ENCODE assay signal across 36 cellular contexts in genomic region chr15:89613031-89613430, GRCh38.
"Had no signal": no experiment of that assay in that cellular context is flagged by ENCODE, and none has a peak within 500 bp of the region (broad histone marks: within the 10 kb centered on the region; RNA-seq: fewer than 3 reads in every experiment).

No MANE protein-coding gene starts in this region.

- H3K4me1 Mint-ChIP-seq: activated B cell treated with CpG ODN at 0.5 μM for 24 hours; activated naive CD4-positive, alpha-beta T cell treated with anti-CD3 and anti-CD28 coated beads, Interleukin-2, amount 50 U/mL, for 24 hours; activated naive CD8-positive, alpha-beta T cell treated with anti-CD3 and anti-CD28 coated beads, Interleukin-2, amount 10 ng/mL, durations not matched to agents 7 days and 5 days; T-helper 17 cell had no signal

- DNase-seq: activated B cell treated with CpG ODN at 0.5 μM for 24 hours; activated CD4-positive, alpha-beta memory T cell treated with anti-CD3 and anti-CD28 coated beads, Interleukin-2, amount 10 ng/mL, durations not matched to agents 7 days and 5 days; activated CD4-positive, alpha-beta T cell treated with anti-CD3 and anti-CD28 coated beads for 48 hours; activated CD4-positive, alpha-beta T cell treated with anti-CD3 and anti-CD28 coated beads, Interleukin-2, amount 50 U/mL, for 4 hours; activated CD8-positive, alpha-beta memory T cell treated with anti-CD3 and anti-CD28 coated beads, Interleukin-2, amount 50 U/mL, for 48 hours; activated effector memory CD4-positive, alpha-beta T cell treated with Interleukin-2 at 50 U/mL for 16 hours; activated naive CD4-positive, alpha-beta T cell treated with anti-CD3 and anti-CD28 coated beads for 36 hours; activated naive CD8-positive, alpha-beta T cell treated with anti-CD3 and anti-CD28 coated beads, Interleukin-2, amount 10 ng/mL, durations not matched to agents 7 days and 5 days; activated T-cell treated with anti-CD3 and anti-CD28 coated beads for 4 hours; activated T-cell treated with anti-CD3 and anti-CD28 coated beads, Interleukin-2, amount 50 U/mL, for 24 hours; activated T-cell treated with anti-CD3 and anti-CD28 coated beads, Interleukin-2, amount 50 U/mL, for 72 hours; amniotic stem cell; anterior cingulate cortex; brain microvascular endothelial cell; caudate nucleus; cortex of kidney; dermis blood vessel endothelial cell; effector CD4-positive, alpha-beta T cell; effector memory CD8-positive, alpha-beta T cell; esophagus squamous epithelium; foreskin melanocyte; heart right ventricle; T-helper 1 cell; T-helper 17 cell; T1000; WERI-Rb-1 had no signal

- H3K4me3 Mint-ChIP-seq: activated B cell treated with CpG ODN at 0.5 μM for 24 hours; activated CD4-positive, alpha-beta memory T cell treated with anti-CD3 and anti-CD28 coated beads, Interleukin-2, amount 10 ng/mL, durations not matched to agents 7 days and 5 days; activated naive CD4-positive, alpha-beta T cell treated with anti-CD3 and anti-CD28 coated beads for 36 hours; activated naive CD4-positive, alpha-beta T cell treated with anti-CD3 and anti-CD28 coated beads, Interleukin-2, amount 50 U/mL, for 24 hours; activated naive CD8-positive, alpha-beta T cell treated with anti-CD3 and anti-CD28 coated beads, Interleukin-2, amount 10 ng/mL, durations not matched to agents 7 days and 5 days; activated T-cell treated with anti-CD3 and anti-CD28 coated beads, Interleukin-2, amount 50 U/mL, for 24 hours; activated T-cell treated with anti-CD3 and anti-CD28 coated beads, Interleukin-2, amount 50 U/mL, for 72 hours; effector memory CD8-positive, alpha-beta T cell; T-helper 17 cell; T-helper 2 cell treated with Interferon-gamma antibody and Interleukin-4, amounts not matched to agents 5 μg/mL and 100 μg/mL, for 36 hours had no signal

- FAIRE-seq: astrocyte, colon, endometrium, endothelial cell of umbilical vein had no signal

- ATAC-seq: activated CD4-positive, CD25-positive, alpha-beta regulatory T cell treated with anti-CD3 and anti-CD28 coated beads, Interleukin-2, amount 50 U/mL, for 24 hours; activated T-cell treated with anti-CD3 and anti-CD28 coated beads, Interleukin-2, amount 50 U/mL, for 72 hours; effector memory CD8-positive, alpha-beta T cell; gastroesophageal sphincter; heart right ventricle; T-helper 17 cell had no signal

- H3K27ac ChIP-seq: brain microvascular endothelial cell, epithelial cell of prostate, esophagus squamous epithelium, gastroesophageal sphincter, heart right ventricle, hepatocyte, WERI-Rb-1 had no signal

- H3K27me3 Mint-ChIP-seq: activated B cell treated with CpG ODN at 0.5 μM for 24 hours; activated CD4-positive, alpha-beta memory T cell treated with anti-CD3 and anti-CD28 coated beads, Interleukin-2, amount 10 ng/mL, durations not matched to agents 7 days and 5 days; activated naive CD4-positive, alpha-beta T cell treated with anti-CD3 and anti-CD28 coated beads, Interleukin-2, amount 50 U/mL, for 24 hours; activated naive CD8-positive, alpha-beta T cell treated with anti-CD3 and anti-CD28 coated beads, Interleukin-2, amount 10 ng/mL, durations not matched to agents 7 days and 5 days; activated T-cell treated with anti-CD3 and anti-CD28 coated beads, Interleukin-2, amount 50 U/mL, for 24 hours; effector memory CD8-positive, alpha-beta T cell; T-helper 17 cell had no signal

- H3K4me3 ChIP-seq: esophagus squamous epithelium, gastroesophageal sphincter, heart right ventricle, hepatocyte had no signal

- H3K4me1 ChIP-seq: gastroesophageal sphincter, heart right ventricle had no signal

- H3K27me3 ChIP-seq: brain microvascular endothelial cell, esophagus squamous epithelium, gastroesophageal sphincter, heart right ventricle, hepatocyte had no signal

- H3K27ac Mint-ChIP-seq: activated B cell treated with CpG ODN at 0.5 μM for 24 hours; activated CD4-positive, alpha-beta memory T cell treated with anti-CD3 and anti-CD28 coated beads, Interleukin-2, amount 10 ng/mL, durations not matched to agents 7 days and 5 days; activated naive CD4-positive, alpha-beta T cell treated with anti-CD3 and anti-CD28 coated beads for 36 hours; activated naive CD4-positive, alpha-beta T cell treated with anti-CD3 and anti-CD28 coated beads, Interleukin-2, amount 50 U/mL, for 24 hours; activated naive CD8-positive, alpha-beta T cell treated with anti-CD3 and anti-CD28 coated beads, Interleukin-2, amount 10 ng/mL, durations not matched to agents 7 days and 5 days; activated T-cell treated with anti-CD3 and anti-CD28 coated beads, Interleukin-2, amount 50 U/mL, for 24 hours; activated T-cell treated with anti-CD3 and anti-CD28 coated beads, Interleukin-2, amount 50 U/mL, for 72 hours; effector memory CD8-positive, alpha-beta T cell; T-helper 17 cell; T-helper 2 cell treated with Interferon-gamma antibody and Interleukin-4, amounts not matched to agents 5 μg/mL and 100 μg/mL, for 36 hours had no signal

- H3K36me3 ChIP-seq: brain microvascular endothelial cell, gastroesophageal sphincter had no signal
